In genomic region chr1:184672013-184672726, GRCh38 we compare ENCODE assay signal across 26 cellular contexts.
A peak's percentile ranks its signal among the peaks of the same experiment; 100 is the strongest.
DNase-seq lines count a peak whose midpoint lies in the region; ATAC-seq and TF ChIP-seq lines count a peak whose summit lies in the region.
"Had no signal": no experiment of that assay in that cellular context is flagged by ENCODE, and none has a peak within 500 bp of the region (broad histone marks: within the 10 kb centered on the region; RNA-seq: fewer than 3 reads in every experiment).

No MANE protein-coding gene starts in this region.

- no peak overlapping the region for H3K9ac ChIP-seq in colonic mucosa (ENCODE audit: low read depth in 2 of 2, low read length in 2 of 2)
- H3K9ac ChIP-seq: BLaER1 had no signal

- H3K27ac Mint-ChIP-seq in activated CD4-positive, alpha-beta T cell treated with anti-CD3 and anti-CD28 coated beads, Interleukin-2, amount 10 ng/mL, durations not matched to agents 24 days and 14 days = no peak overlapping the region
- H3K27ac Mint-ChIP-seq in activated CD4-positive, alpha-beta T cell treated with anti-CD3 and anti-CD28 coated beads, Interleukin-2, amount 10 ng/mL, durations not matched to agents 7 days and 5 days = no peak overlapping the region
- peak overlapping the region; percentile 79 for H3K27ac Mint-ChIP-seq in WTC11
- H3K27ac Mint-ChIP-seq: activated CD4-positive, alpha-beta memory T cell treated with anti-CD3 and anti-CD28 coated beads, Interleukin-2, amount 10 ng/mL, durations not matched to agents 7 days and 5 days; activated naive CD8-positive, alpha-beta T cell; memory B cell; stimulated activated effector memory CD8-positive, alpha-beta T cell treated with anti-CD3 and anti-CD28 coated beads, Interleukin-12 subunit alpha, Interleukin-12 subunit beta, amount 100 ng/mL, for 72 hours had no signal

- no peak overlapping the region for H3K4me3 Mint-ChIP-seq in activated CD4-positive, alpha-beta T cell treated with anti-CD3 and anti-CD28 coated beads, Interleukin-2, amount 10 ng/mL, durations not matched to agents 24 days and 14 days
- H3K4me3 Mint-ChIP-seq in activated CD4-positive, alpha-beta T cell treated with anti-CD3 and anti-CD28 coated beads, Interleukin-2, amount 10 ng/mL, durations not matched to agents 7 days and 5 days = no peak overlapping the region
- H3K4me3 Mint-ChIP-seq in WTC11 = no peak overlapping the region
- H3K4me3 Mint-ChIP-seq: activated CD4-positive, alpha-beta memory T cell treated with anti-CD3 and anti-CD28 coated beads, Interleukin-2, amount 10 ng/mL, durations not matched to agents 7 days and 5 days; activated naive CD8-positive, alpha-beta T cell; memory B cell; stimulated activated effector memory CD8-positive, alpha-beta T cell treated with anti-CD3 and anti-CD28 coated beads, Interleukin-12 subunit alpha, Interleukin-12 subunit beta, amount 100 ng/mL, for 72 hours had no signal

- POLR2A ChIA-PET in activated CD4-positive, alpha-beta T cell treated with anti-CD3 and anti-CD28 coated beads, Interleukin-2, amount 10 ng/mL, durations not matched to agents 7 days and 5 days (lab: Charles Lee) = no interaction called here
- POLR2A ChIA-PET in WTC11 (lab: Charles Lee) = no interaction called here

- H3K4me3 ChIP-seq in lower lobe of right lung = no peak overlapping the region
- H3K4me3 ChIP-seq in left ventricle myocardium inferior = no peak overlapping the region
- no peak overlapping the region for H3K4me3 ChIP-seq in colonic mucosa
- H3K4me3 ChIP-seq: BLaER1, cardiac muscle cell, right atrium auricular region, spleen had no signal

- H3K27ac ChIP-seq in lower lobe of right lung = no peak overlapping the region
- H3K27ac ChIP-seq in left ventricle myocardium inferior (replicated peaks) = no peak overlapping the region
- no peak overlapping the region for H3K27ac ChIP-seq in colonic mucosa
- H3K27ac ChIP-seq: BLaER1, cardiac muscle cell, right atrium auricular region, spleen had no signal

- H3K36me3 ChIP-seq in lower lobe of right lung = no peaks in the 10 kb centered on the region
- no peaks in the 10 kb centered on the region for H3K36me3 ChIP-seq in left ventricle myocardium inferior
- H3K36me3 ChIP-seq in colonic mucosa = no peaks in the 10 kb centered on the region
- H3K36me3 ChIP-seq: BLaER1, cardiac muscle cell, right atrium auricular region, spleen had no signal

- H3K4me1 Mint-ChIP-seq in activated CD4-positive, alpha-beta T cell treated with anti-CD3 and anti-CD28 coated beads, Interleukin-2, amount 10 ng/mL, durations not matched to agents 24 days and 14 days = no peaks in the 10 kb centered on the region
- H3K4me1 Mint-ChIP-seq in activated CD4-positive, alpha-beta T cell treated with anti-CD3 and anti-CD28 coated beads, Interleukin-2, amount 10 ng/mL, durations not matched to agents 7 days and 5 days = no peaks in the 10 kb centered on the region
- peaks cover 62% of the 10 kb centered on the region for H3K4me1 Mint-ChIP-seq in WTC11
- H3K4me1 Mint-ChIP-seq: activated CD4-positive, alpha-beta memory T cell treated with anti-CD3 and anti-CD28 coated beads, Interleukin-2, amount 10 ng/mL, durations not matched to agents 7 days and 5 days; memory B cell; stimulated activated effector memory CD8-positive, alpha-beta T cell treated with anti-CD3 and anti-CD28 coated beads, Interleukin-12 subunit alpha, Interleukin-12 subunit beta, amount 100 ng/mL, for 72 hours had no signal

- ATAC-seq in WTC11 (peak; percentile 18), lower lobe of right lung (peak; percentile 19), GM21360 (IDR thresholded peaks at IDR 0.05; ENCODE audit: unreplicated experiment) (no peak)
- ATAC-seq: PC-3; Right ventricle myocardium inferior; stimulated activated effector memory CD8-positive, alpha-beta T cell treated with anti-CD3 and anti-CD28 coated beads, Interleukin-12 subunit alpha, Interleukin-12 subunit beta, amount 100 ng/mL, for 72 hours had no signal

- intact Hi-C loops in activated CD4-positive, alpha-beta T cell treated with anti-CD3 and anti-CD28 coated beads, Interleukin-2, amount 10 ng/mL, durations not matched to agents 24 days and 14 days (cut with micrococcal nuclease) = no loop called here
- intact Hi-C loops in lower lobe of right lung (cut with DNase I) (no loop called here), left ventricle myocardium inferior (cut with micrococcal nuclease) (loop anchor here (10.0 kb wide), 1 partner anchor 87 kb away; no protein-coding TSS in a partner anchor), colonic mucosa (cut with DNase I) (no loop called here)

- H3K27me3 ChIP-seq in lower lobe of right lung (ENCODE audit: low read depth) (no peaks in the 10 kb centered on the region), left ventricle myocardium inferior (ENCODE audit: low read depth) (no peaks in the 10 kb centered on the region), colonic mucosa (no peaks in the 10 kb centered on the region)
- H3K27me3 ChIP-seq: BLaER1, cardiac muscle cell, right atrium auricular region, spleen had no signal

- DNase-seq in activated CD4-positive, alpha-beta T cell treated with anti-CD3 and anti-CD28 coated beads, Interleukin-2, amount 10 ng/mL, durations not matched to agents 24 days and 14 days = peak; percentile 29
- no peak for DNase-seq in activated CD4-positive, alpha-beta T cell treated with anti-CD3 and anti-CD28 coated beads, Interleukin-2, amount 10 ng/mL, durations not matched to agents 7 days and 5 days
- DNase-seq in WTC11 (ENCODE audit: low spot score) (no peak), lower lobe of right lung (no peak), GDM1 (lab: John Stamatoyannopoulos, UW) (no peak), left ventricle myocardium inferior (no peak), colonic mucosa (no peak)
- DNase-seq: ACHN; activated CD4-positive, alpha-beta memory T cell treated with anti-CD3 and anti-CD28 coated beads, Interleukin-2, amount 10 ng/mL, durations not matched to agents 7 days and 5 days; aorta; dermis blood vessel endothelial cell; KG1; kidney glomerular epithelial cell; MM.1S; NCI-H1436 treated with DMSO at 0.1 percent for 48 hours; PC-3; spleen; stimulated activated CD4-positive, alpha-beta T cell treated with anti-CD3 and anti-CD28 coated beads, Interleukin-2, amount 100 ng/mL, for 48 hours had no signal

- no peaks in the 10 kb centered on the region for H3K36me3 Mint-ChIP-seq in activated CD4-positive, alpha-beta T cell treated with anti-CD3 and anti-CD28 coated beads, Interleukin-2, amount 10 ng/mL, durations not matched to agents 24 days and 14 days (ENCODE audit: low read depth)
- H3K36me3 Mint-ChIP-seq in activated CD4-positive, alpha-beta T cell treated with anti-CD3 and anti-CD28 coated beads, Interleukin-2, amount 10 ng/mL, durations not matched to agents 7 days and 5 days (ENCODE audit: low read depth) = no peaks in the 10 kb centered on the region
- no peaks in the 10 kb centered on the region for H3K36me3 Mint-ChIP-seq in WTC11
- H3K36me3 Mint-ChIP-seq: memory B cell; stimulated activated effector memory CD8-positive, alpha-beta T cell treated with anti-CD3 and anti-CD28 coated beads, Interleukin-12 subunit alpha, Interleukin-12 subunit beta, amount 100 ng/mL, for 72 hours had no signal

- no peaks in the 10 kb centered on the region for H3K9me3 ChIP-seq in lower lobe of right lung
- no peaks in the 10 kb centered on the region for H3K9me3 ChIP-seq in left ventricle myocardium inferior (replicated peaks)
- no peaks in the 10 kb centered on the region for H3K9me3 ChIP-seq in colonic mucosa
- H3K9me3 ChIP-seq: BLaER1, right atrium auricular region, spleen had no signal

- CTCF ChIA-PET in activated CD4-positive, alpha-beta T cell treated with anti-CD3 and anti-CD28 coated beads, Interleukin-2, amount 10 ng/mL, durations not matched to agents 7 days and 5 days (lab: Charles Lee) = interaction anchor here (0.6 to 1.0 kb wide), 3 partner anchors 10 to 294 kb away, joined by 3 to 4 read pairs (median 3); no protein-coding TSS in a partner anchor
- CTCF ChIA-PET in WTC11 (lab: Charles Lee) = interaction anchor here (1.4 to 2.9 kb wide), 4 partner anchors 8 to 20 kb away, joined by 4 to 36 read pairs (median 10); no protein-coding TSS in a partner anchor

- no peaks in the 10 kb centered on the region for H3K9me3 Mint-ChIP-seq in activated CD4-positive, alpha-beta T cell treated with anti-CD3 and anti-CD28 coated beads, Interleukin-2, amount 10 ng/mL, durations not matched to agents 24 days and 14 days
- H3K9me3 Mint-ChIP-seq in activated CD4-positive, alpha-beta T cell treated with anti-CD3 and anti-CD28 coated beads, Interleukin-2, amount 10 ng/mL, durations not matched to agents 7 days and 5 days = no peaks in the 10 kb centered on the region
- no peaks in the 10 kb centered on the region for H3K9me3 Mint-ChIP-seq in WTC11
- H3K9me3 Mint-ChIP-seq: activated CD4-positive, alpha-beta memory T cell treated with anti-CD3 and anti-CD28 coated beads, Interleukin-2, amount 10 ng/mL, durations not matched to agents 7 days and 5 days; stimulated activated effector memory CD8-positive, alpha-beta T cell treated with anti-CD3 and anti-CD28 coated beads, Interleukin-12 subunit alpha, Interleukin-12 subunit beta, amount 100 ng/mL, for 72 hours had no signal

- TF ChIP-seq CTCF in WTC11 (IDR thresholded peaks at IDR 0.05) = no peak
- TF ChIP-seq CTCF in lower lobe of right lung (IDR thresholded peaks at IDR 0.05) = no peak
- no peak for TF ChIP-seq CTCF in left ventricle myocardium inferior (IDR thresholded peaks at IDR 0.05; ENCODE audit: borderline replicate concordance)
- no peak for TF ChIP-seq CTCF in colonic mucosa (IDR thresholded peaks at IDR 0.05)

- peaks cover 32% of the 10 kb centered on the region for H3K27me3 Mint-ChIP-seq in activated CD4-positive, alpha-beta T cell treated with anti-CD3 and anti-CD28 coated beads, Interleukin-2, amount 10 ng/mL, durations not matched to agents 24 days and 14 days
- peaks cover 32% of the 10 kb centered on the region for H3K27me3 Mint-ChIP-seq in activated CD4-positive, alpha-beta T cell treated with anti-CD3 and anti-CD28 coated beads, Interleukin-2, amount 10 ng/mL, durations not matched to agents 7 days and 5 days
- no peaks in the 10 kb centered on the region for H3K27me3 Mint-ChIP-seq in WTC11 (ENCODE audit: low read depth)

- H3K4me1 ChIP-seq in lower lobe of right lung = no peaks in the 10 kb centered on the region
- no peaks in the 10 kb centered on the region for H3K4me1 ChIP-seq in left ventricle myocardium inferior
- no peaks in the 10 kb centered on the region for H3K4me1 ChIP-seq in colonic mucosa
- H3K4me1 ChIP-seq: BLaER1, right atrium auricular region, spleen had no signal

TF ChIP-seq in WTC11, 78 proteins besides CTCF, POLR2A, EP300 and RAD21 (continues in another document):
- TF ChIP-seq ERG (CRISPR knock-in tag; IDR thresholded peaks at IDR 0.05) = no peak
